In the genomic region with DNA sequence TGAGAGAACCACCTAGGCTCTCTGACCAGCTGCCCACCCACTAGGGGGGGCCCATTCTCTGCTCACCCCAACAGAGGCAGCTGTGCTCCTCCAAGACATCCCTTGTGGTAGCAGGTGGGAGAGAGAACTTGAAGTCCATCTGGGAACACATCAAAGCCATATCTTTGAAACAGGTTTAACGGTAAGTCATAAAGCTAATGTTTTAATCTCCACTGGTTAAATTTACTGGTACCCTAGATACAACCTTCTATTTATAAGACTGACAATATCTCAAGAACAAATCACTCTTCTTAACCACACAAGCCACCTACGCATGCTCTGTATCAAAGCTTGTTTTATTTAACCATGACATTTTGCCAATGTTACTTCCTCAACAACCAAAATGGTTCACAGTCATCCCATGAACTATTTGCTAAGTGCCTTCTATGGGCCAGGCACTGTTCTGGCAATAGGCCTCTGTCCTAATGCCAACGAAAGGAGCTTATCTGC, we compare ENCODE assay signal across 1 cellular context.
TF ChIP-seq lines count a peak whose summit lies in the region.

No MANE protein-coding gene starts in this region.

TF ChIP-seq in GM12878, 131 proteins besides CTCF, POLR2A, EP300 and RAD21 (continued from another document):
- no peak for TF ChIP-seq LARP7 (IDR thresholded peaks at IDR 0.05)
- TF ChIP-seq, protein P1, sequence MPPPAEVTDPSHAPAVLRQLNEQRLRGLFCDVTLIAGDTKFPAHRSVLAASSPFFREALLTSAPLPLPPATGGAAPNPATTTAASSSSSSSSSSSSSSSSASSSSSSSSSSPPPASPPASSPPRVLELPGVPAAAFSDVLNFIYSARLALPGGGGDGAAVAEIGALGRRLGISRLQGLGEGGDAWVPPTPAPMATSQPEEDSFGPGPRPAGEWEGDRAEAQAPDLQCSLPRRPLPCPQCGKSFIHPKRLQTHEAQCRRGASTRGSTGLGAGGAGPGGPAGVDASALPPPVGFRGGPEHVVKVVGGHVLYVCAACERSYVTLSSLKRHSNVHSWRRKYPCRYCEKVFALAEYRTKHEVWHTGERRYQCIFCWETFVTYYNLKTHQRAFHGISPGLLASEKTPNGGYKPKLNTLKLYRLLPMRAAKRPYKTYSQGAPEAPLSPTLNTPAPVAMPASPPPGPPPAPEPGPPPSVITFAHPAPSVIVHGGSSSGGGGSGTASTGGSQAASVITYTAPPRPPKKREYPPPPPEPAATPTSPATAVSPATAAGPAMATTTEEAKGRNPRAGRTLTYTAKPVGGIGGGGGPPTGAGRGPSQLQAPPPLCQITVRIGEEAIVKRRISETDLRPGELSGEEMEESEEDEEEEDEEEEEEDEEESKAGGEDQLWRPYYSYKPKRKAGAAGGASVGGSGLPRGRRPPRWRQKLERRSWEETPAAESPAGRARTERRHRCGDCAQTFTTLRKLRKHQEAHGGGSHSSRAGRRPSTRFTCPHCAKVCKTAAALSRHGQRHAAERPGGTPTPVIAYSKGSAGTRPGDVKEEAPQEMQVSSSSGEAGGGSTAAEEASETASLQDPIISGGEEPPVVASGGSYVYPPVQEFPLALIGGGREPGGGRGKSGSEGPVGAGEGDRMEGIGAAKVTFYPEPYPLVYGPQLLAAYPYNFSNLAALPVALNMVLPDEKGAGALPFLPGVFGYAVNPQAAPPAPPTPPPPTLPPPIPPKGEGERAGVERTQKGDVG (CRISPR knock-in tag; IDR thresholded peaks at IDR 0.05) = no peak
- no peak for TF ChIP-seq CHD1 (IDR thresholded peaks at IDR 0.05; ENCODE audit: low read depth, low read length)
- TF ChIP-seq, protein P2, sequence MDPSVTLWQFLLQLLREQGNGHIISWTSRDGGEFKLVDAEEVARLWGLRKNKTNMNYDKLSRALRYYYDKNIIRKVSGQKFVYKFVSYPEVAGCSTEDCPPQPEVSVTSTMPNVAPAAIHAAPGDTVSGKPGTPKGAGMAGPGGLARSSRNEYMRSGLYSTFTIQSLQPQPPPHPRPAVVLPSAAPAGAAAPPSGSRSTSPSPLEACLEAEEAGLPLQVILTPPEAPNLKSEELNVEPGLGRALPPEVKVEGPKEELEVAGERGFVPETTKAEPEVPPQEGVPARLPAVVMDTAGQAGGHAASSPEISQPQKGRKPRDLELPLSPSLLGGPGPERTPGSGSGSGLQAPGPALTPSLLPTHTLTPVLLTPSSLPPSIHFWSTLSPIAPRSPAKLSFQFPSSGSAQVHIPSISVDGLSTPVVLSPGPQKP (IDR thresholded peaks at IDR 0.05; ENCODE audit: low read depth, low read length) = no peak
- TF ChIP-seq, protein P3, sequence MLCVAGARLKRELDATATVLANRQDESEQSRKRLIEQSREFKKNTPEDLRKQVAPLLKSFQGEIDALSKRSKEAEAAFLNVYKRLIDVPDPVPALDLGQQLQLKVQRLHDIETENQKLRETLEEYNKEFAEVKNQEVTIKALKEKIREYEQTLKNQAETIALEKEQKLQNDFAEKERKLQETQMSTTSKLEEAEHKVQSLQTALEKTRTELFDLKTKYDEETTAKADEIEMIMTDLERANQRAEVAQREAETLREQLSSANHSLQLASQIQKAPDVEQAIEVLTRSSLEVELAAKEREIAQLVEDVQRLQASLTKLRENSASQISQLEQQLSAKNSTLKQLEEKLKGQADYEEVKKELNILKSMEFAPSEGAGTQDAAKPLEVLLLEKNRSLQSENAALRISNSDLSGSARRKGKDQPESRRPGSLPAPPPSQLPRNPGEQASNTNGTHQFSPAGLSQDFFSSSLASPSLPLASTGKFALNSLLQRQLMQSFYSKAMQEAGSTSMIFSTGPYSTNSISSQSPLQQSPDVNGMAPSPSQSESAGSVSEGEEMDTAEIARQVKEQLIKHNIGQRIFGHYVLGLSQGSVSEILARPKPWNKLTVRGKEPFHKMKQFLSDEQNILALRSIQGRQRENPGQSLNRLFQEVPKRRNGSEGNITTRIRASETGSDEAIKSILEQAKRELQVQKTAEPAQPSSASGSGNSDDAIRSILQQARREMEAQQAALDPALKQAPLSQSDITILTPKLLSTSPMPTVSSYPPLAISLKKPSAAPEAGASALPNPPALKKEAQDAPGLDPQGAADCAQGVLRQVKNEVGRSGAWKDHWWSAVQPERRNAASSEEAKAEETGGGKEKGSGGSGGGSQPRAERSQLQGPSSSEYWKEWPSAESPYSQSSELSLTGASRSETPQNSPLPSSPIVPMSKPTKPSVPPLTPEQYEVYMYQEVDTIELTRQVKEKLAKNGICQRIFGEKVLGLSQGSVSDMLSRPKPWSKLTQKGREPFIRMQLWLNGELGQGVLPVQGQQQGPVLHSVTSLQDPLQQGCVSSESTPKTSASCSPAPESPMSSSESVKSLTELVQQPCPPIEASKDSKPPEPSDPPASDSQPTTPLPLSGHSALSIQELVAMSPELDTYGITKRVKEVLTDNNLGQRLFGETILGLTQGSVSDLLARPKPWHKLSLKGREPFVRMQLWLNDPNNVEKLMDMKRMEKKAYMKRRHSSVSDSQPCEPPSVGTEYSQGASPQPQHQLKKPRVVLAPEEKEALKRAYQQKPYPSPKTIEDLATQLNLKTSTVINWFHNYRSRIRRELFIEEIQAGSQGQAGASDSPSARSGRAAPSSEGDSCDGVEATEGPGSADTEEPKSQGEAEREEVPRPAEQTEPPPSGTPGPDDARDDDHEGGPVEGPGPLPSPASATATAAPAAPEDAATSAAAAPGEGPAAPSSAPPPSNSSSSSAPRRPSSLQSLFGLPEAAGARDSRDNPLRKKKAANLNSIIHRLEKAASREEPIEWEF (IDR thresholded peaks at IDR 0.05; ENCODE audit: insufficient replicate concordance, low read depth, low read length) = no peak
